Comparison of ENCODE assay signal across 22 cellular contexts in the genomic region with DNA sequence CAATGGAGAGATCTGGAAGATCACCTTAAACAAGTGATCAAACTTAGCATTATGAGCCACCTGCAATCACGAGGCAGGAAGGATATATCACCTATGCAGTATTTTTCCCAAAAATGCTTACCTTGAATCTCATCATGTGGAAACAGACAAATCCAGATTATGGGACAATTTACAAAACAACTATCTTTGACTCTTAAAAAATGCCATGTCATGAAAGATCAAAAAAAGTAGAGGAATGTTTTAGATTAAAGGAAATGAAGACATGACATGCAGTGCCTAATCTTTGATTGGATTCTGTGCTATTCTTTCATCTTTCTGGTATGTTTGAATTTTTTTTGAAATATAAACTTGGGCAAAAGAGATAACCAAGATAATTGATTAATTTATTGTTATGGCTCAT.
"Had no signal": no experiment of that assay in that cellular context is flagged by ENCODE, and none has a peak within 500 bp of the region (broad histone marks: within the 10 kb centered on the region; RNA-seq: fewer than 3 reads in every experiment).

No MANE protein-coding gene starts in this region.

- H3K9me3 ChIP-seq: esophagus muscularis mucosa, gastrocnemius medialis, heart right ventricle, left lung, lower lobe of right lung, mucosa of descending colon had no signal

- ATAC-seq: gastrocnemius medialis, heart right ventricle, left cardiac atrium, left lung, left ventricle myocardium superior, lower lobe of right lung, mucosa of descending colon had no signal

- H3K27ac Mint-ChIP-seq: dendritic cell treated with granulocyte-macrophage colony-stimulating factor and Interleukin-4, amounts not matched to agents 40 ng/mL and 50 ng/mL, for 4 days; mesothelial cell of epicardium had no signal

- H3K9me3 Mint-ChIP-seq: dendritic cell treated with granulocyte-macrophage colony-stimulating factor and Interleukin-4, amounts not matched to agents 40 ng/mL and 50 ng/mL, for 4 days; mesothelial cell of epicardium; naive B cell had no signal

- H3K4me1 ChIP-seq: left lung, lower lobe of right lung had no signal

- H3K27me3 ChIP-seq: esophagus muscularis mucosa, gastrocnemius medialis, heart right ventricle, left lung had no signal

- DNase-seq: cortex of kidney; effector CD8-positive, alpha-beta T cell; foreskin fibroblast; foreskin melanocyte; gastrocnemius medialis; glutamatergic neuron; heart right ventricle; hippocampal formation; left cardiac atrium; left lung; left ventricle myocardium superior; lower lobe of right lung; mesenchymal stem cell; mucosa of descending colon; naive B cell had no signal

- H3K27ac ChIP-seq: esophagus muscularis mucosa, gastrocnemius medialis, heart right ventricle, left lung, lower lobe of right lung had no signal

- H3K4me3 Mint-ChIP-seq: dendritic cell treated with granulocyte-macrophage colony-stimulating factor and Interleukin-4, amounts not matched to agents 40 ng/mL and 50 ng/mL, for 4 days; mesothelial cell of epicardium; naive B cell had no signal

- H3K27me3 Mint-ChIP-seq: dendritic cell treated with granulocyte-macrophage colony-stimulating factor and Interleukin-4, amounts not matched to agents 40 ng/mL and 50 ng/mL, for 4 days; naive B cell had no signal

- FAIRE-seq: colon, endothelial cell of umbilical vein, islet of Langerhans, keratinocyte had no signal

- H3K4me3 ChIP-seq: esophagus muscularis mucosa, gastrocnemius medialis, heart right ventricle, left lung, lower lobe of right lung, mucosa of descending colon had no signal
